ENCODE assay signal across 20 cellular contexts in the genomic region with DNA sequence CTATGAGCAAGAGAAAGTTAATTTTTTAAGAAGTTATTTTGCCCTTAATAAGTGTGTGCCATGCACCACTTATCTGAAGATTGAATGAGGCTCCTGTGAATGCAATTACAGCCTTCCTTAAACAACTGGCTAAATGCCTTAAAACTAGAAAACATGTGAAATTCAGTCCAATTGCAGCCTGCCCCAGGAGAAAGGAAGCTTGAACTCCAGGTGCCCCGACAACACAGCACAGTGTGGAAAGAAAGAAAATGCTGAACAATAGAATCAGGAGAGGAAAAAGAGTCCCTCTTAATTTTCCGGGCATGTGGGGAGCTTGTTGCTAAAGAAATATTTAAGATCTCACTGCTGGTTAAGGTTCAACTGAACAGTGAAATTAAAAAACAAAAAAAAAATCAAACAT. TPM values are rescaled to one million over a fixed set of nuclear protein-coding genes. Genes with fewer than 3 reads are reported as not detected.
DNase-seq lines count a peak whose midpoint lies in the region; ATAC-seq and TF ChIP-seq lines count a peak whose summit lies in the region.
"Had no signal": no experiment of that assay in that cellular context is flagged by ENCODE, and none has a peak within 500 bp of the region (broad histone marks: within the 10 kb centered on the region; RNA-seq: fewer than 3 reads in every experiment).

No MANE protein-coding gene starts in this region.

- H3K36me3 Mint-ChIP-seq in GM23338 (ENCODE audit: low read depth) = peaks cover 32% of the 10 kb centered on the region
- H3K36me3 Mint-ChIP-seq in WTC11 = peaks cover 8% of the 10 kb centered on the region
- H3K36me3 Mint-ChIP-seq: activated naive CD8-positive, alpha-beta T cell treated with anti-CD3 and anti-CD28 coated beads for 36 hours; CD4-positive, CD25-positive, alpha-beta regulatory T cell had no signal

- H3K27ac Mint-ChIP-seq in GM23338 (peak overlapping the region; percentile 36), WTC11 (peak overlapping the region; percentile 75)
- H3K27ac Mint-ChIP-seq: activated naive CD8-positive, alpha-beta T cell treated with anti-CD3 and anti-CD28 coated beads for 36 hours; CD4-positive, CD25-positive, alpha-beta regulatory T cell; T-helper 2 cell treated with Interferon-gamma antibody and Interleukin-4, amounts not matched to agents 5 μg/mL and 100 μg/mL, for 36 hours had no signal

- peaks cover 35% of the 10 kb centered on the region for H3K4me1 ChIP-seq in GM23338 (ENCODE audit: insufficient read depth)
- H3K4me1 ChIP-seq in osteoblast (ENCODE audit: insufficient read depth, low read length) = peaks cover 41% of the 10 kb centered on the region
- peaks cover 15% of the 10 kb centered on the region for H3K4me1 ChIP-seq in ovary (ENCODE audit: insufficient read depth)

- 5 to 21% (median 7%) methylated on average over 2 of the region's 2 CpGs for WGBS in ovary, 3 donors

- H3K27me3 ChIP-seq in GM23338 (ENCODE audit: insufficient read depth) (no peaks in the 10 kb centered on the region), osteoblast (ENCODE audit: insufficient read depth, low read length) (no peaks in the 10 kb centered on the region), ovary (no peaks in the 10 kb centered on the region)
- H3K27me3 ChIP-seq: dorsolateral prefrontal cortex, esophagus squamous epithelium, SJCRH30 had no signal

- no peak for TF ChIP-seq CTCF in GM23338 (conservative IDR thresholded peaks at IDR 0.05; ENCODE audit: low read depth in 2 of 2)
- TF ChIP-seq CTCF in WTC11 (IDR thresholded peaks at IDR 0.05) = no peak
- TF ChIP-seq CTCF in fibroblast of pulmonary artery (IDR thresholded peaks at IDR 0.05; ENCODE audit: low read length, missing control alignments) = no peak
- TF ChIP-seq CTCF in osteoblast (IDR thresholded peaks at IDR 0.05; ENCODE audit: extremely low read depth, low read depth, low read length) = no peak
- TF ChIP-seq CTCF in ovary (IDR thresholded peaks at IDR 0.05) = no peak

- peaks cover 67% of the 10 kb centered on the region for H3K4me1 Mint-ChIP-seq in GM23338
- peaks cover 70% of the 10 kb centered on the region for H3K4me1 Mint-ChIP-seq in WTC11
- H3K4me1 Mint-ChIP-seq: activated naive CD8-positive, alpha-beta T cell treated with anti-CD3 and anti-CD28 coated beads for 36 hours; CD4-positive, CD25-positive, alpha-beta regulatory T cell had no signal

- H2AFZ ChIP-seq in GM23338 (no peak overlapping the region), osteoblast (ENCODE audit: low read length) (no peak overlapping the region)

- H3K9me3 ChIP-seq in osteoblast (ENCODE audit: low read depth, low read length) = no peaks in the 10 kb centered on the region
- no peaks in the 10 kb centered on the region for H3K9me3 ChIP-seq in ovary
- H3K9me3 ChIP-seq: esophagus squamous epithelium, SJCRH30 had no signal

- H3K4me2 ChIP-seq in GM23338 (no peak overlapping the region), osteoblast (ENCODE audit: insufficient read depth, low read length) (no peak overlapping the region)

- H4K20me1 ChIP-seq in GM23338 (replicated peaks; ENCODE audit: insufficient read depth) (peaks cover 64% of the 10 kb centered on the region), osteoblast (ENCODE audit: insufficient read depth, low read length) (peaks cover 13% of the 10 kb centered on the region)

- CTCF ChIA-PET in WTC11 (lab: Charles Lee) = no interaction called here

- H3K79me2 ChIP-seq in GM23338 (replicated peaks; ENCODE audit: insufficient read depth) (peaks cover 100% of the 10 kb centered on the region), osteoblast (ENCODE audit: insufficient read depth, low read length) (peaks cover 82% of the 10 kb centered on the region)

- no peaks in the 10 kb centered on the region for H3K9me2 ChIP-seq in GM23338 (ENCODE audit: insufficient read depth)

- no peaks in the 10 kb centered on the region for H3F3A ChIP-seq in GM23338 (replicated peaks; ENCODE audit: low read depth)

- H3K36me3 ChIP-seq in GM23338 (ENCODE audit: insufficient read depth) = peaks cover 7% of the 10 kb centered on the region; the same call in 1 of the 2 replicates
- no peaks in the 10 kb centered on the region for H3K36me3 ChIP-seq in osteoblast (ENCODE audit: insufficient read depth, low read length)
- no peaks in the 10 kb centered on the region for H3K36me3 ChIP-seq in ovary
- H3K36me3 ChIP-seq: esophagus squamous epithelium had no signal

- H3K27ac ChIP-seq in GM23338 (ENCODE audit: low read depth) = no peak overlapping the region
- peak overlapping the region; percentile 71 for H3K27ac ChIP-seq in osteoblast (ENCODE audit: low read depth, low read length)
- H3K27ac ChIP-seq in ovary = no peak overlapping the region
- H3K27ac ChIP-seq: SJCRH30 had no signal

- intact Hi-C loops in ovary (cut with DNase I) = no loop called here

- no peak overlapping the region for H3K4me3 ChIP-seq in GM23338
- no peak overlapping the region for H3K4me3 ChIP-seq in fibroblast of pulmonary artery (replicated peaks; ENCODE audit: low read depth, low read length)
- H3K4me3 ChIP-seq in osteoblast (ENCODE audit: insufficient read depth, low read length) = no peak overlapping the region
- H3K4me3 ChIP-seq in ovary = no peak overlapping the region
- H3K4me3 ChIP-seq: dorsolateral prefrontal cortex, esophagus squamous epithelium, SJCRH30 had no signal

- H3K9me3 Mint-ChIP-seq in GM23338 = no peaks in the 10 kb centered on the region; the same call in 2 of the 3 replicates
- no peaks in the 10 kb centered on the region for H3K9me3 Mint-ChIP-seq in WTC11
- H3K9me3 Mint-ChIP-seq: activated naive CD8-positive, alpha-beta T cell treated with anti-CD3 and anti-CD28 coated beads for 36 hours; T-helper 2 cell treated with Interferon-gamma antibody and Interleukin-4, amounts not matched to agents 5 μg/mL and 100 μg/mL, for 36 hours had no signal

- POLR2A ChIA-PET in WTC11 (lab: Charles Lee) = no interaction called here

- ATAC-seq in GM23338 = peak; percentile 21; the same call in 2 of the 3 replicates
- no peak for ATAC-seq in WTC11
- ATAC-seq: HCT116 had no signal

- H3K4me3 Mint-ChIP-seq in GM23338 (no peak overlapping the region; the same call in 2 of the 3 replicates), WTC11 (0 out of 2 replicates have a peak overlapping the region, but pooled peaks have one; percentile 3)
- H3K4me3 Mint-ChIP-seq: activated naive CD8-positive, alpha-beta T cell treated with anti-CD3 and anti-CD28 coated beads for 36 hours; CD4-positive, CD25-positive, alpha-beta regulatory T cell; T-helper 2 cell treated with Interferon-gamma antibody and Interleukin-4, amounts not matched to agents 5 μg/mL and 100 μg/mL, for 36 hours had no signal

- DNase-seq in GM23338 (ENCODE audit: low spot score) (no peak), WTC11 (ENCODE audit: low spot score) (no peak), fibroblast of pulmonary artery (ENCODE audit: low read depth) (peak; percentile 61), osteoblast (ENCODE audit: insufficient read length, low spot score, missing footprints) (no peak), ovary (no peak), Ammon's horn (ENCODE audit: low spot score) (no peak)
- DNase-seq in stimulated activated CD4-positive, alpha-beta T cell treated with anti-CD3 and anti-CD28 coated beads, Interleukin-15, amount 100 ng/mL, for 24 hours = no peak
- no peak for DNase-seq in stimulated activated CD4-positive, alpha-beta T cell treated with anti-CD3 and anti-CD28 coated beads, Interleukin-2, amount 100 ng/mL, for 24 hours
- DNase-seq: activated CD4-positive, CD25-positive, alpha-beta regulatory T cell; activated naive CD8-positive, alpha-beta T cell treated with anti-CD3 and anti-CD28 coated beads for 36 hours; CD4-positive, CD25-positive, alpha-beta regulatory T cell; DMS79; dorsolateral prefrontal cortex; esophagus squamous epithelium; glutamatergic neuron; NCI-H146; NCI-H774; SJCRH30 had no signal

- TF ChIP-seq POLR2A in ovary (IDR thresholded peaks at IDR 0.05) = no peak

- no peak for TF ChIP-seq EP300 in ovary (IDR thresholded peaks at IDR 0.05)

- H3K27me3 Mint-ChIP-seq in GM23338 (ENCODE audit: insufficient read depth, low read depth, poor library complexity) (peaks cover 4% of the 10 kb centered on the region), WTC11 (ENCODE audit: low read depth) (no peaks in the 10 kb centered on the region)

TF ChIP-seq in GM23338, 12 proteins besides CTCF, POLR2A, EP300 and RAD21 (continues in another document):
- TF ChIP-seq EZH2 (IDR thresholded peaks at IDR 0.05; ENCODE audit: low read depth, unreplicated experiment) (no peak), STAT1 (IDR thresholded peaks at IDR 0.05; ENCODE audit: unreplicated experiment) (no peak), POLR2AphosphoS5 (IDR thresholded peaks at IDR 0.05; ENCODE audit: low read depth) (no peak)

TF ChIP-seq in WTC11, 78 proteins besides CTCF, POLR2A, EP300 and RAD21:
- no peak for TF ChIP-seq FOXP1 (CRISPR knock-in tag; IDR thresholded peaks at IDR 0.05; ENCODE audit: borderline replicate concordance)
- no peak for TF ChIP-seq ATF6 (CRISPR knock-in tag; IDR thresholded peaks at IDR 0.05)
- no peak for TF ChIP-seq NFATC4 (CRISPR knock-in tag; IDR thresholded peaks at IDR 0.05)

RNA-seq across cellular contexts. Expression of gene LHFPL2, which starts 8.8 kb away (rescaled TPM):
- total RNA-seq in GM23338 (2014; rRNA removed; shearing (Covaris generic)) = 49.4 and 50.8 TPM in 2 replicates
- polyA plus RNA-seq in GM23338 (2016; fragmentation: Nextera tagmentation; extraction: Ambion mirVana) (8.8 and 10.6 TPM in 2 replicates), ovary (10 to 100 TPM; 20.3 to 41.5 TPM)
- total RNA-seq in WTC11 (2021) (34.4 to 40.6 TPM (median 36.6 TPM) in 3 replicates), osteoblast (63.6 and 64.4 TPM in 2 replicates), ovary (10 to 100 TPM; 21.5 to 45.1 (median 27.9) TPM)
